In the genomic region with DNA sequence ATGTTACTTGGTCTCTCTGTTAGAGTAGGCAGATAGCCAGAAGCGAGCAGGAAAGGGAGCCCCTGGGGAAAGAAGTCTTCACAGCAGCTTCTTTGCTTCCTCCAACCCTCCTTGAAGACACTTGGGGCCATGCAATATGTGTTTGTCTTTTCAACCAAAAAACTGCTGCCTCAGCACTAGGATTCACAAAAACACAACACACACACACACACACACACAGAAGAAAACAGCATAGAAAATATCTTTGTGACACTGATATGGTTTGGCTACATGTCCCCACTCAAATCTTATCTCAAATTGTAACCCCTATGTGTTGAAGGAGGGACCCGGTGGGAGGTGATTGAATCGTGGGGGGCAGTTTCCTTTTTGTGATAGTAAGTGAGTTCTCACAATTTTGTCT, we compare ENCODE assay signal across 24 cellular contexts.
A peak's percentile ranks its signal among the peaks of the same experiment; 100 is the strongest.
DNase-seq lines count a peak whose midpoint lies in the region; ATAC-seq, FAIRE-seq and TF ChIP-seq lines count a peak whose summit lies in the region.
"Had no signal": no experiment of that assay in that cellular context is flagged by ENCODE, and none has a peak within 500 bp of the region (broad histone marks: within the 10 kb centered on the region; RNA-seq: fewer than 3 reads in every experiment).

No MANE protein-coding gene starts in this region.

- no peaks in the 10 kb centered on the region for H3K4me1 ChIP-seq in HepG2 (ENCODE audit: insufficient read depth, low read length)
- no peaks in the 10 kb centered on the region for H3K4me1 ChIP-seq in right lobe of liver
- no peaks in the 10 kb centered on the region for H3K4me1 ChIP-seq in K562 (replicated peaks in 1 of 2; ENCODE audit: control insufficient read depth in 2 of 2, insufficient read depth in 2 of 2, low read length in 2 of 2)
- H3K4me1 ChIP-seq: BE2C, BLaER1 had no signal

- TF ChIP-seq RAD21 in HepG2 (CRISPR knock-in tag; IDR thresholded peaks at IDR 0.05) = no peak
- TF ChIP-seq RAD21 in K562 (CRISPR knock-in tag; conservative IDR thresholded peaks at IDR 0.05 in 1 of 2, IDR thresholded peaks at IDR 0.05 in 1 of 2) = no peak

- H3K27me3 ChIP-seq in HepG2 (ENCODE audit: control insufficient read depth in 1 of 2, insufficient read depth in 2 of 2, low read length in 2 of 2) = no peaks in the 10 kb centered on the region
- no peaks in the 10 kb centered on the region for H3K27me3 ChIP-seq in right lobe of liver
- H3K27me3 ChIP-seq in K562 (ENCODE audit: control insufficient read depth in 2 of 2, insufficient read depth in 2 of 2, low read length in 2 of 2) = no peaks in the 10 kb centered on the region
- H3K27me3 ChIP-seq: BE2C, BLaER1 had no signal

- H2AFZ ChIP-seq in HepG2 (ENCODE audit: low read length) (no peak overlapping the region), K562 (ENCODE audit: low read depth, low read length) (no peak overlapping the region)

- TF ChIP-seq CTCF in HepG2 (CRISPR knock-in tag; IDR thresholded peaks at IDR 0.05) (no peak), right lobe of liver (IDR thresholded peaks at IDR 0.05) (no peak), K562 (IDR thresholded peaks at IDR 0.05 in 2 of 3, conservative IDR thresholded peaks at IDR 0.05 in 1 of 3; ENCODE audit: insufficient read depth in 2 of 3, low read depth in 1 of 3, low read length in 3 of 3) (no peak)

- H3K36me3 ChIP-seq in HepG2 (replicated peaks in 1 of 2; ENCODE audit: control insufficient read depth in 1 of 2, insufficient read depth in 2 of 2, low read length in 2 of 2) (no peaks in the 10 kb centered on the region), right lobe of liver (no peaks in the 10 kb centered on the region), K562 (ENCODE audit: control insufficient read depth, insufficient read depth, low read length) (no peaks in the 10 kb centered on the region)
- H3K36me3 ChIP-seq: BE2C, BLaER1 had no signal

- H3K9me3 ChIP-seq in HepG2 (ENCODE audit: low read length) (peaks cover 36% of the 10 kb centered on the region), right lobe of liver (no peaks in the 10 kb centered on the region), K562 (replicated peaks; ENCODE audit: control insufficient read depth, insufficient read depth, low read depth, low read length) (0 out of 2 replicates have a peak, but pooled peaks cover 2% of the 10 kb centered on the region)
- H3K9me3 ChIP-seq: BE2C, BLaER1 had no signal

- WGBS in HepG2 (ENCODE audit: low lambda C conversion rate) = 3% methylated on average over 3 of the region's 3 CpGs
- WGBS in right lobe of liver (ENCODE audit: insufficient coverage, low coverage, low lambda C conversion rate, missing lambda C conversion rate) = 43% methylated on average over 3 of the region's 3 CpGs
- 0% methylated on average over 3 of the region's 3 CpGs for WGBS in K562 (ENCODE audit: insufficient coverage, low coverage, missing lambda C conversion rate)

- H3K9ac ChIP-seq in HepG2 (ENCODE audit: insufficient read depth, low read depth, low read length) (no peak overlapping the region), K562 (ENCODE audit: insufficient read depth in 1 of 2, low read depth in 2 of 2, low read length in 2 of 2) (no peak overlapping the region)
- H3K9ac ChIP-seq: BLaER1 had no signal

- H3K79me2 ChIP-seq in HepG2 (ENCODE audit: insufficient read depth, low read length) = no peaks in the 10 kb centered on the region
- no peaks in the 10 kb centered on the region for H3K79me2 ChIP-seq in K562 (ENCODE audit: control insufficient read depth, insufficient read depth, low read length)

- POLR2A ChIA-PET in HepG2 (lab: Yijun Ruan, JAX) = no interaction called here
- POLR2A ChIA-PET in K562 (lab: Yijun Ruan, JAX) = no interaction called here

- CTCF ChIA-PET in HepG2 (lab: Yijun Ruan, JAX; ENCODE audit: low intra/inter-chr PET ratio, low total read pairs) (no interaction called here), K562 (lab: Yijun Ruan, JAX; ENCODE audit: low intra/inter-chr PET ratio) (no interaction called here)

- intact Hi-C loops in HepG2 (cut with micrococcal nuclease; ENCODE audit: unreplicated experiment) (no loop called here), right lobe of liver (cut with DNase I) (no loop called here), K562 (cut with micrococcal nuclease) (no loop called here)

- FAIRE-seq in HepG2 (lab: Jason Lieb, UNC) (no peak), K562 (lab: Jason Lieb, UNC) (no peak)
- FAIRE-seq: GM12878, GM12892, GM18507 had no signal

- no TSS peak for BruUV-seq in HepG2 (replicated peaks; lab: Mats Ljungman, UMichigan)
- BruUV-seq in K562 (replicated peaks; lab: Mats Ljungman, UMichigan) = no TSS peak

- TF ChIP-seq EP300 in HepG2 (IDR thresholded peaks at IDR 0.05; ENCODE audit: low read depth in 2 of 2, low read length in 2 of 2) (no peak), HepG2 (CRISPR knock-in tag; IDR thresholded peaks at IDR 0.05; ENCODE audit: borderline replicate concordance) (no peak), K562 (IDR thresholded peaks at IDR 0.05; ENCODE audit: low read length) (no peak)

- H3K4me3 ChIP-seq in HepG2 (replicated peaks in 1 of 3; ENCODE audit: insufficient read depth in 1 of 3, low read depth in 2 of 3, low read length in 3 of 3) (no peak overlapping the region), right lobe of liver (no peak overlapping the region), K562 (no peak overlapping the region)
- H3K4me3 ChIP-seq: BLaER1, GM12878 had no signal

- H3K4me2 ChIP-seq in HepG2 (ENCODE audit: low read depth, low read length) (no peak overlapping the region), K562 (ENCODE audit: insufficient read depth, low read length) (no peak overlapping the region)
- H3K4me2 ChIP-seq: BLaER1 had no signal

- in situ Hi-C loops in HepG2 (cut with HindIII; ENCODE audit: extremely low pct_ligation_motif_present, low pct_unique_long_range_greater_than_20kb) (no loop called here), K562 (cut with MboI) (no loop called here)

- TF ChIP-seq POLR2A in HepG2 (IDR thresholded peaks at IDR 0.05; ENCODE audit: insufficient read depth in 1 of 2, low read depth in 2 of 2, low read length in 2 of 2) = no peak
- no peak for TF ChIP-seq POLR2A in right lobe of liver (IDR thresholded peaks at IDR 0.05)
- no peak for TF ChIP-seq POLR2A in K562 (conservative IDR thresholded peaks at IDR 0.05)

- no peak for DNase-seq in HepG2 (ENCODE audit: low spot score)
- DNase-seq in right lobe of liver = no peak
- no peak for DNase-seq in K562 (ENCODE audit: extremely low read depth in 1 of 4, low spot score in 3 of 4)
- no peak for DNase-seq in NCI-H146 (lab: John Stamatoyannopoulos, UW)
- no peak for DNase-seq in UCSD-AML1 (lab: John Stamatoyannopoulos, UW; ENCODE audit: unreplicated experiment)
- DNase-seq: ACHN; BE2C; C1 segment of cervical spinal cord; CD4-positive, alpha-beta memory T cell; CD4-positive, CD25-positive, alpha-beta regulatory T cell; CD8-positive, alpha-beta memory T cell; COR-L47; DMS 273 treated with DMSO at 0.1 percent for 48 hours; DMS153; DMS53; DMS79; DND-41; EL; GDM1 had no signal

- ATAC-seq in HepG2 (no peak), right lobe of liver (no peak), K562 (no peak)
- ATAC-seq: GM12878 had no signal

- H3K27ac ChIP-seq in HepG2 (ENCODE audit: extremely low read length, insufficient read depth, low read length) (no peak overlapping the region), right lobe of liver (no peak overlapping the region), K562 (ENCODE audit: extremely low read depth, low read depth, low read length) (no peak overlapping the region)
- H3K27ac ChIP-seq: 22Rv1, BLaER1 had no signal

- no peaks in the 10 kb centered on the region for H4K20me1 ChIP-seq in HepG2 (ENCODE audit: insufficient read depth, low read length)
- H4K20me1 ChIP-seq in K562 (replicated peaks; ENCODE audit: control insufficient read depth, insufficient read depth, low read length) = no peaks in the 10 kb centered on the region
- H4K20me1 ChIP-seq: BLaER1 had no signal

- no peaks in the 10 kb centered on the region for H3K9me1 ChIP-seq in K562 (ENCODE audit: control insufficient read depth, insufficient read depth, low read length)

TF ChIP-seq in HepG2, 621 proteins besides CTCF, POLR2A, EP300 and RAD21:
- TF ChIP-seq MAFF (IDR thresholded peaks at IDR 0.05; ENCODE audit: low read depth, low read length) = peak; percentile 64
- TF ChIP-seq NFIB (CRISPR knock-in tag; IDR thresholded peaks at IDR 0.05; ENCODE audit: borderline replicate concordance) = no peak
- no peak for TF ChIP-seq ZNF274 (CRISPR knock-in tag; IDR thresholded peaks at IDR 0.05)
- TF ChIP-seq MAFK (conservative IDR thresholded peaks at IDR 0.05 in 1 of 2, IDR thresholded peaks at IDR 0.05 in 1 of 2; ENCODE audit: low read length in 2 of 2) = peak; percentile 64 to 81

TF ChIP-seq in K562, 482 proteins besides CTCF, POLR2A, EP300 and RAD21 (continues in another document):
- TF ChIP-seq ZNF316 (IDR thresholded peaks at IDR 0.05) (peak; percentile 49), ZNF274 (IDR thresholded peaks at IDR 0.05; ENCODE audit: borderline replicate concordance, low read depth, low read length) (peak; percentile 70), MAFG (tag; conservative IDR thresholded peaks at IDR 0.05) (0 out of 2 replicates have a peak, but pooled peaks have one; percentile 15), MAFK (IDR thresholded peaks at IDR 0.05; ENCODE audit: low read length) (peak; percentile 23; the same call in 1 of the 2 replicates), ZNF121 (CRISPR knock-in tag; conservative IDR thresholded peaks at IDR 0.05) (no peak)
- TF ChIP-seq, protein P1, sequence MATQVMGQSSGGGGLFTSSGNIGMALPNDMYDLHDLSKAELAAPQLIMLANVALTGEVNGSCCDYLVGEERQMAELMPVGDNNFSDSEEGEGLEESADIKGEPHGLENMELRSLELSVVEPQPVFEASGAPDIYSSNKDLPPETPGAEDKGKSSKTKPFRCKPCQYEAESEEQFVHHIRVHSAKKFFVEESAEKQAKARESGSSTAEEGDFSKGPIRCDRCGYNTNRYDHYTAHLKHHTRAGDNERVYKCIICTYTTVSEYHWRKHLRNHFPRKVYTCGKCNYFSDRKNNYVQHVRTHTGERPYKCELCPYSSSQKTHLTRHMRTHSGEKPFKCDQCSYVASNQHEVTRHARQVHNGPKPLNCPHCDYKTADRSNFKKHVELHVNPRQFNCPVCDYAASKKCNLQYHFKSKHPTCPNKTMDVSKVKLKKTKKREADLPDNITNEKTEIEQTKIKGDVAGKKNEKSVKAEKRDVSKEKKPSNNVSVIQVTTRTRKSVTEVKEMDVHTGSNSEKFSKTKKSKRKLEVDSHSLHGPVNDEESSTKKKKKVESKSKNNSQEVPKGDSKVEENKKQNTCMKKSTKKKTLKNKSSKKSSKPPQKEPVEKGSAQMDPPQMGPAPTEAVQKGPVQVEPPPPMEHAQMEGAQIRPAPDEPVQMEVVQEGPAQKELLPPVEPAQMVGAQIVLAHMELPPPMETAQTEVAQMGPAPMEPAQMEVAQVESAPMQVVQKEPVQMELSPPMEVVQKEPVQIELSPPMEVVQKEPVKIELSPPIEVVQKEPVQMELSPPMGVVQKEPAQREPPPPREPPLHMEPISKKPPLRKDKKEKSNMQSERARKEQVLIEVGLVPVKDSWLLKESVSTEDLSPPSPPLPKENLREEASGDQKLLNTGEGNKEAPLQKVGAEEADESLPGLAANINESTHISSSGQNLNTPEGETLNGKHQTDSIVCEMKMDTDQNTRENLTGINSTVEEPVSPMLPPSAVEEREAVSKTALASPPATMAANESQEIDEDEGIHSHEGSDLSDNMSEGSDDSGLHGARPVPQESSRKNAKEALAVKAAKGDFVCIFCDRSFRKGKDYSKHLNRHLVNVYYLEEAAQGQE (CRISPR knock-in tag; IDR thresholded peaks at IDR 0.05; ENCODE audit: low read depth) = no peak

Comparison
In these comparisons a context has a peak if more than half of its experiments do, and no peak if none do; other contexts are left out.
1. Of the 241 proteins assayed by ChIP-seq in both HepG2 and K562: peak only in HepG2: MAFF; only in K562: MAFG and ZNF274; in both: MAFK; in neither: 237.